Comparison of ENCODE assay signal across 16 cellular contexts in genomic region chr7:57425969-57426628, GRCh38. TPM values are rescaled to one million over a fixed set of nuclear protein-coding genes. Genes with fewer than 3 reads are reported as not detected.
DNase-seq lines count a peak whose midpoint lies in the region; TF ChIP-seq lines count a peak whose summit lies in the region.
"Had no signal": no experiment of that assay in that cellular context is flagged by ENCODE, and none has a peak within 500 bp of the region (broad histone marks: within the 10 kb centered on the region; RNA-seq: fewer than 3 reads in every experiment).

No MANE protein-coding gene starts in this region.

- no peaks in the 10 kb centered on the region for H3K36me3 ChIP-seq in A673 (ENCODE audit: insufficient read depth, low read length, poor library complexity, severe bottlenecking)
- H3K36me3 ChIP-seq in WERI-Rb-1 = no peaks in the 10 kb centered on the region
- no peaks in the 10 kb centered on the region for H3K36me3 ChIP-seq in liver (ENCODE audit: control insufficient read depth in 4 of 4, insufficient read depth in 3 of 4, low read depth in 1 of 4, low read length in 3 of 4)
- H3K36me3 ChIP-seq: vagina had no signal

- H3K4me1 ChIP-seq in A673 (ENCODE audit: insufficient read depth, low read length, poor library complexity, severe bottlenecking) = no peaks in the 10 kb centered on the region
- no peaks in the 10 kb centered on the region for H3K4me1 ChIP-seq in liver (ENCODE audit: control insufficient read depth in 4 of 4, insufficient read depth in 4 of 4, low read length in 3 of 4)
- H3K4me1 ChIP-seq: vagina had no signal

- no peak for TF ChIP-seq RAD21 in liver (IDR thresholded peaks at IDR 0.05)

- DNase-seq in A673 (ENCODE audit: low spot score) (no peak), WERI-Rb-1 (no peak), cerebellum (ENCODE audit: low spot score) (no peak), NCI-H526 treated with DMSO at 0.1 percent for 48 hours (lab: John Stamatoyannopoulos, UW) (no peak)
- no peak for DNase-seq in activated effector memory CD4-positive, alpha-beta T cell treated with anti-CD3 and anti-CD28 coated beads, Interleukin-2, amount 50 U/mL, for 16 hours
- no peak for DNase-seq in activated effector memory CD4-positive, alpha-beta T cell treated with Interleukin-2 at 50 U/mL for 16 hours
- DNase-seq: activated naive CD8-positive, alpha-beta T cell treated with anti-CD3 and anti-CD28 coated beads, Interleukin-2, amount 10 ng/mL, durations not matched to agents 7 days and 5 days; DMS79 treated with DMSO at 0.1 percent for 48 hours; H9; immature natural killer cell had no signal

- H3K9ac ChIP-seq in liver (ENCODE audit: low read depth in 1 of 2, low read length in 2 of 2) = no peak overlapping the region

- H3K4me3 ChIP-seq in A673 (ENCODE audit: low read depth, low read length, poor library complexity, severe bottlenecking) = no peak overlapping the region
- no peak overlapping the region for H3K4me3 ChIP-seq in WERI-Rb-1 (ENCODE audit: low read depth, low read length)
- H3K4me3 ChIP-seq in liver (ENCODE audit: low read depth in 1 of 3, low read length in 3 of 3) = no peak overlapping the region
- H3K4me3 ChIP-seq: vagina had no signal

- POLR2A ChIA-PET in A673 (lab: Charles Lee; ENCODE audit: low non-redundant PET) = no interaction called here

- no TSS peak for BruUV-seq in A673 (replicated peaks; lab: Mats Ljungman, UMichigan)

- intact Hi-C loops in A673 (cut with micrococcal nuclease; ENCODE audit: unreplicated experiment) = no loop called here

- CTCF ChIA-PET in A673 (lab: Charles Lee) = no interaction called here

- 58% methylated on average over 29 of the region's 29 CpGs for WGBS in liver

- H3K9me3 ChIP-seq in A673 (ENCODE audit: low read depth, low read length, poor library complexity, severe bottlenecking) = peaks cover 22% of the 10 kb centered on the region
- peaks cover 10% of the 10 kb centered on the region for H3K9me3 ChIP-seq in WERI-Rb-1 (ENCODE audit: severe bottlenecking)
- peaks cover 0 to 12% (median 6%) of the 10 kb centered on the region in 4 donors for H3K9me3 ChIP-seq in liver (ENCODE audit: control insufficient read depth in 4 of 4, low read length in 3 of 4)
- H3K9me3 ChIP-seq: vagina had no signal

- H3K27ac ChIP-seq in A673 (ENCODE audit: low read depth, low read length, poor library complexity, severe bottlenecking) = no peak overlapping the region
- H3K27ac ChIP-seq in WERI-Rb-1 = no peak overlapping the region
- H3K27ac ChIP-seq in liver (ENCODE audit: low read depth in 1 of 2, low read length in 2 of 2) = no peak overlapping the region
- H3K27ac ChIP-seq: vagina, VCaP had no signal

- H3K27me3 ChIP-seq in A673 (replicated peaks; ENCODE audit: insufficient read depth, low read depth, low read length, poor library complexity) (no peaks in the 10 kb centered on the region), WERI-Rb-1 (ENCODE audit: insufficient read depth, low read depth, severe bottlenecking) (no peaks in the 10 kb centered on the region), liver (ENCODE audit: control insufficient read depth in 4 of 4, insufficient read depth in 4 of 4, low read length in 3 of 4) (no peaks in the 10 kb centered on the region)
- H3K27me3 ChIP-seq: vagina had no signal

- TF ChIP-seq CTCF in A673 (conservative IDR thresholded peaks at IDR 0.05; ENCODE audit: low read depth, low read length) = 0 out of 2 replicates have a peak, but pooled peaks have one; percentile 18
- peak; percentile 52; the same call in 2 of the 3 replicates for TF ChIP-seq CTCF in GM12872 (IDR thresholded peaks at IDR 0.05; ENCODE audit: insufficient read depth, low read depth, low read length)
- peak; percentile 68 for TF ChIP-seq CTCF in WERI-Rb-1 (IDR thresholded peaks at IDR 0.05; ENCODE audit: low read depth, low read length)
- TF ChIP-seq CTCF in liver (IDR thresholded peaks at IDR 0.05; ENCODE audit: low read depth, low read length, missing input control) = peak; percentile 26

TF ChIP-seq in liver, 16 proteins besides CTCF, POLR2A, EP300 and RAD21:
- TF ChIP-seq NR2F2 (IDR thresholded peaks at IDR 0.05) = no peak
- TF ChIP-seq HNF4A (conservative IDR thresholded peaks at IDR 0.05) = no peak

RNA-seq across cellular contexts. Expression of gene ZNF716, which starts 23.9 kb away (rescaled TPM):
- not detected in 2 replicates for total RNA-seq in A673 (2021)
- not detected for total RNA-seq in liver
- not detected for polyA plus RNA-seq in liver
- total RNA-seq in cerebellum = not detected
- total RNA-seq: activated naive CD8-positive, alpha-beta T cell treated with anti-CD3 and anti-CD28 coated beads, Interleukin-2, amount 10 ng/mL, durations not matched to agents 7 days and 5 days; H9; mononuclear cell; SK-MEL-5; vagina had no signal
- polyA plus RNA-seq: immature natural killer cell had no signal

Comparison
In these comparisons a context has a peak if more than half of its experiments do, and no peak if none do; other contexts are left out.
1. CTCF ChIP-seq: peak in every context shown above with its lines; median percentile 68 in WERI-Rb-1; 52 in GM12872; 26 in liver; 18 in A673.